19 cellular contexts compared by ENCODE assay signal in genomic region chr11:61657566-61657965, GRCh38. TPM values are rescaled to one million over a fixed set of nuclear protein-coding genes. Genes with fewer than 3 reads are reported as not detected.
DNase-seq lines count a peak whose midpoint lies in the region; ATAC-seq, FAIRE-seq and TF ChIP-seq lines count a peak whose summit lies in the region.
"Had no signal": no experiment of that assay in that cellular context is flagged by ENCODE, and none has a peak within 500 bp of the region (broad histone marks: within the 10 kb centered on the region; RNA-seq: fewer than 3 reads in every experiment).

No MANE protein-coding gene starts in this region.

- no peaks in the 10 kb centered on the region for H3K4me1 ChIP-seq in MM.1S (ENCODE audit: low read length)

- no peak overlapping the region for H3K27ac ChIP-seq in MM.1S (ENCODE audit: low read length)
- H3K27ac ChIP-seq: transverse colon had no signal

- H3K4me2 ChIP-seq in MM.1S (ENCODE audit: low read depth, low read length), result no peak overlapping the region

- H3K36me3 ChIP-seq in bronchial epithelial cell (ENCODE audit: control insufficient read depth, insufficient read depth, low read length), result no peaks in the 10 kb centered on the region
- no peaks in the 10 kb centered on the region for H3K36me3 ChIP-seq in MM.1S (replicated peaks; ENCODE audit: insufficient read depth, low read length)
- H3K36me3 ChIP-seq: HAP-1, transverse colon had no signal

- FAIRE-seq in bronchial epithelial cell (lab: Jason Lieb, UNC) (no peak), urothelium cell line (lab: Jason Lieb, UNC) (no peak)
- FAIRE-seq: G401.6, GM12891 had no signal

- TF ChIP-seq CTCF in bronchial epithelial cell (IDR thresholded peaks at IDR 0.05; ENCODE audit: insufficient read depth, low read length, severe bottlenecking) (no peak), MM.1S (IDR thresholded peaks at IDR 0.05; ENCODE audit: low read length) (no peak)

- no peaks in the 10 kb centered on the region for H3K4me1 Mint-ChIP-seq in effector memory CD8-positive, alpha-beta T cell (ENCODE audit: low read depth in 2 of 2)
- H3K4me1 Mint-ChIP-seq: CD4-positive, CD25-positive, alpha-beta regulatory T cell had no signal

- H3K9me3 ChIP-seq in MM.1S (replicated peaks; ENCODE audit: insufficient read depth, low read length), result no peaks in the 10 kb centered on the region
- H3K9me3 ChIP-seq: HAP-1, transverse colon had no signal

- H3K36me3 Mint-ChIP-seq in effector memory CD8-positive, alpha-beta T cell (ENCODE audit: insufficient read depth), result no peaks in the 10 kb centered on the region
- H3K36me3 Mint-ChIP-seq: CD4-positive, CD25-positive, alpha-beta regulatory T cell had no signal

- no peaks in the 10 kb centered on the region for H3F3A ChIP-seq in MM.1S (ENCODE audit: insufficient read depth, low read length)

- peaks cover 37 to 71% of the 10 kb centered on the region in 2 donors for H3K27me3 Mint-ChIP-seq in effector memory CD8-positive, alpha-beta T cell

- H3K4me3 ChIP-seq in bronchial epithelial cell (ENCODE audit: low read depth, low read length) (no peak overlapping the region), MM.1S (ENCODE audit: low read length) (no peak overlapping the region)
- H3K4me3 ChIP-seq: HAP-1, transverse colon had no signal

- H3K4me3 Mint-ChIP-seq in effector memory CD8-positive, alpha-beta T cell, result no peak overlapping the region
- H3K4me3 Mint-ChIP-seq: CD4-positive, CD25-positive, alpha-beta regulatory T cell had no signal

- no peaks in the 10 kb centered on the region for H3K9me2 ChIP-seq in MM.1S (replicated peaks; ENCODE audit: insufficient read depth, low read length)

- no peak for ATAC-seq in effector memory CD8-positive, alpha-beta T cell (replicated peaks)

- H3K27ac Mint-ChIP-seq in effector memory CD8-positive, alpha-beta T cell, result no peak overlapping the region
- H3K27ac Mint-ChIP-seq: CD4-positive, CD25-positive, alpha-beta regulatory T cell had no signal

- DNase-seq in NCI-H2196 (lab: John Stamatoyannopoulos, UW; ENCODE audit: unreplicated experiment), result peak; percentile 31
- no peak for DNase-seq in NCI-H2196 treated with DMSO at 0.1 percent for 48 hours (lab: John Stamatoyannopoulos, UW; ENCODE audit: unreplicated experiment)
- DNase-seq in NCI-H345 treated with DMSO at 0.1 percent for 48 hours (lab: John Stamatoyannopoulos, UW; ENCODE audit: unreplicated experiment), result peak; percentile 15
- peak; percentile 8 for DNase-seq in bronchial epithelial cell (ENCODE audit: low read depth)
- peak; percentile 42 for DNase-seq in urothelium cell line (ENCODE audit: low spot score)
- DNase-seq in activated CD4-positive, CD25-positive, alpha-beta regulatory T cell treated with anti-CD3 and anti-CD28 coated beads, Interleukin-2, amount 50 U/mL, for 72 hours, result no peak
- no peak for DNase-seq in effector memory CD8-positive, alpha-beta T cell
- no peak for DNase-seq in MM.1S
- DNase-seq: activated CD4-positive, alpha-beta T cell treated with anti-CD3 and anti-CD28 coated beads for 1 hour; activated CD8-positive, alpha-beta memory T cell treated with anti-CD3 and anti-CD28 coated beads, Interleukin-2, amount 50 U/mL, for 48 hours; activated naive CD4-positive, alpha-beta T cell; CD4-positive, CD25-positive, alpha-beta regulatory T cell; NCI-H524 treated with DMSO at 0.1 percent for 48 hours; RPMI8226; T-helper 2 cell; transverse colon had no signal

- H3K9ac ChIP-seq in MM.1S (ENCODE audit: low read length), result no peak overlapping the region

- H4K20me1 ChIP-seq in MM.1S (ENCODE audit: insufficient read depth, low read length), result no peaks in the 10 kb centered on the region

- H3K27me3 ChIP-seq in bronchial epithelial cell (ENCODE audit: control insufficient read depth, insufficient read depth, low read length) (peaks cover 1% of the 10 kb centered on the region), MM.1S (replicated peaks; ENCODE audit: insufficient read depth, low read length) (peaks cover 78% of the 10 kb centered on the region)

- H2AFZ ChIP-seq in MM.1S (ENCODE audit: low read length), result no peak overlapping the region

- no peaks in the 10 kb centered on the region for H3K9me3 Mint-ChIP-seq in effector memory CD8-positive, alpha-beta T cell
- H3K9me3 Mint-ChIP-seq: CD4-positive, CD25-positive, alpha-beta regulatory T cell had no signal

- H3K79me2 ChIP-seq in MM.1S (ENCODE audit: low read length), result no peaks in the 10 kb centered on the region

RNA-seq across cellular contexts. Expression of gene DAGLA, which starts 22.6 kb away (rescaled TPM):
- total RNA-seq in bronchial epithelial cell, result under 0.01 and 0.13 TPM in 2 replicates

Comparison
In these comparisons a context has a peak if more than half of its experiments do, and no peak if none do; other contexts are left out.
1. DNase-seq: peak in NCI-H2196 (single experiment), NCI-H345 treated with DMSO at 0.1 percent for 48 hours (single experiment), bronchial epithelial cell (single experiment) and urothelium cell line (single experiment); none in NCI-H2196 treated with DMSO at 0.1 percent for 48 hours (single experiment), activated CD4-positive, CD25-positive, alpha-beta regulatory T cell treated with anti-CD3 and anti-CD28 coated beads, Interleukin-2, amount 50 U/mL, for 72 hours (single experiment), effector memory CD8-positive, alpha-beta T cell (0 of 3) and MM.1S (single experiment).